In genomic region chr3:127535106-127535785, GRCh38 we compare ENCODE assay signal across 26 cellular contexts.
"Had no signal": no experiment of that assay in that cellular context is flagged by ENCODE, and none has a peak within 500 bp of the region (broad histone marks: within the 10 kb centered on the region; RNA-seq: fewer than 3 reads in every experiment).

No MANE protein-coding gene starts in this region.

- H3K27me3 ChIP-seq: adrenal gland, brain microvascular endothelial cell, pancreas, transverse colon had no signal

- H3K4me2 ChIP-seq: smooth muscle cell had no signal

- H3K36me3 ChIP-seq: adrenal gland, brain microvascular endothelial cell, pancreas, suprapubic skin, transverse colon had no signal

- ATAC-seq: activated T-cell treated with anti-CD3 and anti-CD28 coated beads, Interleukin-2, amount 50 U/mL, for 72 hours; esophagus mucosa; natural killer cell treated with Interleukin-12 subunit alpha and Interleukin-12 subunit beta and Interleukin-15 and Interleukin-18, amount 100 ng/mL, for 72 hours; psoas muscle; T-cell had no signal

- H3K4me1 Mint-ChIP-seq: activated naive CD8-positive, alpha-beta T cell treated with anti-CD3 and anti-CD28 coated beads for 36 hours; immature natural killer cell had no signal

- H3K4me3 Mint-ChIP-seq: activated naive CD4-positive, alpha-beta T cell treated with anti-CD3 and anti-CD28 coated beads for 36 hours; activated naive CD8-positive, alpha-beta T cell treated with anti-CD3 and anti-CD28 coated beads for 36 hours; activated T-cell treated with anti-CD3 and anti-CD28 coated beads, Interleukin-2, amount 50 U/mL, for 72 hours; endodermal cell; immature natural killer cell; natural killer cell treated with Interleukin-12 subunit alpha and Interleukin-12 subunit beta and Interleukin-15 and Interleukin-18, amount 100 ng/mL, for 72 hours; stimulated activated naive B cell treated with anti-CD40 and anti-IgM and Interleukin-4, amounts not matched to agents 10 μg/mL and 1 μg/mL and 100 μg/mL, for 72 hours; T-cell had no signal

- H3K9me3 Mint-ChIP-seq: activated naive CD4-positive, alpha-beta T cell treated with anti-CD3 and anti-CD28 coated beads for 36 hours; activated naive CD8-positive, alpha-beta T cell treated with anti-CD3 and anti-CD28 coated beads for 36 hours; activated T-cell treated with anti-CD3 and anti-CD28 coated beads, Interleukin-2, amount 50 U/mL, for 72 hours; immature natural killer cell; natural killer cell treated with Interleukin-12 subunit alpha and Interleukin-12 subunit beta and Interleukin-15 and Interleukin-18, amount 100 ng/mL, for 72 hours; stimulated activated naive B cell treated with anti-CD40 and anti-IgM and Interleukin-4, amounts not matched to agents 10 μg/mL and 1 μg/mL and 100 μg/mL, for 72 hours; T-cell had no signal

- H3K27ac ChIP-seq: adrenal gland, brain microvascular endothelial cell, pancreas, psoas muscle, suprapubic skin, transverse colon had no signal

- H3K36me3 Mint-ChIP-seq: activated naive CD8-positive, alpha-beta T cell treated with anti-CD3 and anti-CD28 coated beads for 36 hours; immature natural killer cell; natural killer cell treated with Interleukin-12 subunit alpha and Interleukin-12 subunit beta and Interleukin-15 and Interleukin-18, amount 100 ng/mL, for 72 hours; stimulated activated naive B cell treated with anti-CD40 and anti-IgM and Interleukin-4, amounts not matched to agents 10 μg/mL and 1 μg/mL and 100 μg/mL, for 72 hours; T-cell had no signal

- DNase-seq: activated CD4-positive, alpha-beta T cell treated with anti-CD3 and anti-CD28 coated beads for 4 hours; activated CD4-positive, alpha-beta T cell treated with anti-CD3 and anti-CD28 coated beads, Interleukin-2, amount 50 U/mL, for 4 hours; activated naive CD4-positive, alpha-beta T cell treated with anti-CD3 and anti-CD28 coated beads for 36 hours; activated naive CD8-positive, alpha-beta T cell treated with anti-CD3 and anti-CD28 coated beads for 36 hours; activated T-cell treated with anti-CD3 and anti-CD28 coated beads for 4 hours; activated T-cell treated with anti-CD3 and anti-CD28 coated beads, Interleukin-2, amount 50 U/mL, for 72 hours; brain microvascular endothelial cell; cortex of kidney; foreskin fibroblast; hypothalamus; immature natural killer cell; mesenchymal stem cell; mucosa of descending colon; pancreas; psoas muscle; stimulated activated CD4-positive, alpha-beta T cell treated with anti-CD3 and anti-CD28 coated beads, Interleukin-1b, Interleukin-23, amount 100 ng/mL, for 48 hours; stimulated activated CD4-positive, alpha-beta T cell treated with anti-CD3 and anti-CD28 coated beads, Interleukin-4, amount 100 ng/mL, for 4 hours; stimulated activated naive B cell treated with anti-CD40 and anti-IgM and Interleukin-4, amounts not matched to agents 10 μg/mL and 1 μg/mL and 100 μg/mL, for 72 hours; T-cell; transverse colon had no signal

- H3K4me1 ChIP-seq: adrenal gland, pancreas, psoas muscle, transverse colon had no signal

- H3K27ac Mint-ChIP-seq: activated naive CD4-positive, alpha-beta T cell treated with anti-CD3 and anti-CD28 coated beads for 36 hours; activated naive CD8-positive, alpha-beta T cell treated with anti-CD3 and anti-CD28 coated beads for 36 hours; activated T-cell treated with anti-CD3 and anti-CD28 coated beads, Interleukin-2, amount 50 U/mL, for 72 hours; endodermal cell; immature natural killer cell; natural killer cell treated with Interleukin-12 subunit alpha and Interleukin-12 subunit beta and Interleukin-15 and Interleukin-18, amount 100 ng/mL, for 72 hours; stimulated activated naive B cell treated with anti-CD40 and anti-IgM and Interleukin-4, amounts not matched to agents 10 μg/mL and 1 μg/mL and 100 μg/mL, for 72 hours; T-cell had no signal

- H3K9me3 ChIP-seq: adrenal gland, mucosa of descending colon, pancreas, psoas muscle, suprapubic skin, transverse colon had no signal

- H3K4me3 ChIP-seq: adrenal gland, mucosa of descending colon, pancreas, psoas muscle, smooth muscle cell, suprapubic skin, transverse colon had no signal
